1 cellular context compared by ENCODE assay signal in genomic region chr17:74971069-74971841, GRCh38.
TF ChIP-seq lines count a peak whose summit lies in the region.

No MANE protein-coding gene starts in this region.

TF ChIP-seq in SK-N-SH treated with all-trans-retinoic acid at 6 μM for 48 hours, 23 proteins besides CTCF, POLR2A, EP300 and RAD21 (continued from another document):
- TF ChIP-seq TSHZ2 (CRISPR knock-in tag; IDR thresholded peaks at IDR 0.05) (no peak), ISL1 (CRISPR knock-in tag; IDR thresholded peaks at IDR 0.05) (no peak), TCF4 (CRISPR knock-in tag; IDR thresholded peaks at IDR 0.05; ENCODE audit: borderline replicate concordance) (no peak), ZC3H10 (CRISPR knock-in tag; IDR thresholded peaks at IDR 0.05) (no peak), RARB (CRISPR knock-in tag; IDR thresholded peaks at IDR 0.05) (no peak), SNAI2 (CRISPR knock-in tag; IDR thresholded peaks at IDR 0.05) (no peak), PATZ1 (CRISPR knock-in tag; IDR thresholded peaks at IDR 0.05; ENCODE audit: borderline replicate concordance) (no peak), ZNF8 (CRISPR knock-in tag; IDR thresholded peaks at IDR 0.05) (no peak), CSRNP3 (CRISPR knock-in tag; IDR thresholded peaks at IDR 0.05) (no peak)
